Comparison of ENCODE assay signal across 8 cellular contexts in genomic region chr2:84958135-84959044, GRCh38. TPM values are rescaled to one million over a fixed set of nuclear protein-coding genes. Genes with fewer than 3 reads are reported as not detected.
DNase-seq lines count a peak whose midpoint lies in the region; ATAC-seq and TF ChIP-seq lines count a peak whose summit lies in the region.

No MANE protein-coding gene starts in this region.

- ATAC-seq in HG02642 (IDR thresholded peaks at IDR 0.05; ENCODE audit: poor library complexity, unreplicated experiment) = no peak

- H3K9me3 Mint-ChIP-seq in activated CD4-positive, alpha-beta memory T cell treated with anti-CD3 and anti-CD28 coated beads for 36 hours = no peaks in the 10 kb centered on the region
- no peaks in the 10 kb centered on the region for H3K9me3 Mint-ChIP-seq in activated CD4-positive, alpha-beta memory T cell treated with anti-CD3 and anti-CD28 coated beads, Interleukin-2, amount 10 ng/mL, durations not matched to agents 7 days and 5 days
- H3K9me3 Mint-ChIP-seq in nephron progenitor cell = no peaks in the 10 kb centered on the region

- no peak for DNase-seq in activated CD4-positive, alpha-beta memory T cell treated with anti-CD3 and anti-CD28 coated beads for 36 hours
- DNase-seq in activated CD4-positive, alpha-beta memory T cell treated with anti-CD3 and anti-CD28 coated beads, Interleukin-2, amount 10 ng/mL, durations not matched to agents 7 days and 5 days = no peak
- peak; percentile 86 for DNase-seq in NCI-H510A treated with DMSO at 0.1 percent for 48 hours (lab: John Stamatoyannopoulos, UW)
- peak; percentile 48 for DNase-seq in nephron progenitor cell
- DNase-seq in NCI-H446 treated with DMSO at 0.1 percent for 48 hours (lab: John Stamatoyannopoulos, UW) = no peak
- DNase-seq in activated CD4-positive, alpha-beta T cell treated with anti-CD3 and anti-CD28 coated beads for 4 hours = no peak

- peaks cover 20% of the 10 kb centered on the region for H3K4me1 Mint-ChIP-seq in activated CD4-positive, alpha-beta memory T cell treated with anti-CD3 and anti-CD28 coated beads for 36 hours (ENCODE audit: low read depth)
- H3K4me1 Mint-ChIP-seq in activated CD4-positive, alpha-beta memory T cell treated with anti-CD3 and anti-CD28 coated beads, Interleukin-2, amount 10 ng/mL, durations not matched to agents 7 days and 5 days = peaks cover 18% of the 10 kb centered on the region
- peaks cover 47% of the 10 kb centered on the region for H3K4me1 Mint-ChIP-seq in nephron progenitor cell

- CTCF ChIA-PET in activated CD4-positive, alpha-beta memory T cell treated with anti-CD3 and anti-CD28 coated beads for 36 hours (lab: Charles Lee) = interaction anchor here (1.1 to 2.1 kb wide), 2 partner anchors 33 to 60 kb away, joined by 3 to 4 read pairs; no protein-coding TSS in a partner anchor
- CTCF ChIA-PET in activated CD4-positive, alpha-beta memory T cell treated with anti-CD3 and anti-CD28 coated beads, Interleukin-2, amount 10 ng/mL, durations not matched to agents 7 days and 5 days (lab: Charles Lee) = interaction anchor here (0.7 to 1.0 kb wide), 2 partner anchors 12 to 32 kb away, joined by 3 to 5 read pairs; no protein-coding TSS in a partner anchor

- no peak for TF ChIP-seq CTCF in nephron progenitor cell (IDR thresholded peaks at IDR 0.05)

- peak overlapping the region; percentile 44 for H3K27ac Mint-ChIP-seq in activated CD4-positive, alpha-beta memory T cell treated with anti-CD3 and anti-CD28 coated beads for 36 hours
- no peak overlapping the region for H3K27ac Mint-ChIP-seq in activated CD4-positive, alpha-beta memory T cell treated with anti-CD3 and anti-CD28 coated beads, Interleukin-2, amount 10 ng/mL, durations not matched to agents 7 days and 5 days
- H3K27ac Mint-ChIP-seq in nephron progenitor cell = peak overlapping the region; percentile 93

- H3K36me3 ChIP-seq in endocrine pancreas (ENCODE audit: control insufficient read depth, insufficient read depth, low read length) = no peaks in the 10 kb centered on the region

- no peaks in the 10 kb centered on the region for H3K27me3 ChIP-seq in endocrine pancreas (ENCODE audit: control insufficient read depth, insufficient read depth, low read length)

- peaks cover 17% of the 10 kb centered on the region for H3K36me3 Mint-ChIP-seq in activated CD4-positive, alpha-beta memory T cell treated with anti-CD3 and anti-CD28 coated beads for 36 hours
- H3K36me3 Mint-ChIP-seq in activated CD4-positive, alpha-beta memory T cell treated with anti-CD3 and anti-CD28 coated beads, Interleukin-2, amount 10 ng/mL, durations not matched to agents 7 days and 5 days (ENCODE audit: low read depth) = peaks cover 44% of the 10 kb centered on the region
- H3K36me3 Mint-ChIP-seq in nephron progenitor cell (ENCODE audit: low read depth) = peaks cover 21% of the 10 kb centered on the region

- no peak overlapping the region for H3K4me3 ChIP-seq in endocrine pancreas (ENCODE audit: control insufficient read depth, insufficient read depth, low read length)

- no peaks in the 10 kb centered on the region for H3K9me3 ChIP-seq in endocrine pancreas (ENCODE audit: control insufficient read depth, low read length)

- peak overlapping the region; percentile 67 for H3K9ac ChIP-seq in endocrine pancreas (ENCODE audit: control insufficient read depth, insufficient read depth, low read length)

- POLR2A ChIA-PET in activated CD4-positive, alpha-beta memory T cell treated with anti-CD3 and anti-CD28 coated beads for 36 hours (lab: Charles Lee) = interaction anchor here (0.6 to 2.1 kb wide), 4 partner anchors 11 to 18 kb away, joined by 3 to 9 read pairs (median 6); no protein-coding TSS in a partner anchor
- POLR2A ChIA-PET in activated CD4-positive, alpha-beta memory T cell treated with anti-CD3 and anti-CD28 coated beads, Interleukin-2, amount 10 ng/mL, durations not matched to agents 7 days and 5 days (lab: Charles Lee) = interaction anchor here (3.9 to 5.9 kb wide), 3 partner anchors 11 to 18 kb away, joined by 24 to 46 read pairs (median 34); partner anchors contain the start of gene KCMF1

- no peaks in the 10 kb centered on the region for H3K4me1 ChIP-seq in endocrine pancreas (ENCODE audit: control insufficient read depth, insufficient read depth, low read length)

- H3K4me3 Mint-ChIP-seq in activated CD4-positive, alpha-beta memory T cell treated with anti-CD3 and anti-CD28 coated beads for 36 hours = no peak overlapping the region
- H3K4me3 Mint-ChIP-seq in activated CD4-positive, alpha-beta memory T cell treated with anti-CD3 and anti-CD28 coated beads, Interleukin-2, amount 10 ng/mL, durations not matched to agents 7 days and 5 days = no peak overlapping the region
- H3K4me3 Mint-ChIP-seq in nephron progenitor cell = peak overlapping the region; percentile 27

- H3K27me3 Mint-ChIP-seq in activated CD4-positive, alpha-beta memory T cell treated with anti-CD3 and anti-CD28 coated beads for 36 hours = no peaks in the 10 kb centered on the region
- no peaks in the 10 kb centered on the region for H3K27me3 Mint-ChIP-seq in activated CD4-positive, alpha-beta memory T cell treated with anti-CD3 and anti-CD28 coated beads, Interleukin-2, amount 10 ng/mL, durations not matched to agents 7 days and 5 days
- H3K27me3 Mint-ChIP-seq in nephron progenitor cell (ENCODE audit: low read depth, poor library complexity) = peaks cover 18% of the 10 kb centered on the region

- intact Hi-C loops in activated CD4-positive, alpha-beta memory T cell treated with anti-CD3 and anti-CD28 coated beads for 36 hours (cut with micrococcal nuclease) = no loop called here

RNA-seq across cellular contexts. Expression of gene KCMF1, which starts 12.6 kb away (rescaled TPM):
- total RNA-seq in activated CD4-positive, alpha-beta memory T cell treated with anti-CD3 and anti-CD28 coated beads for 36 hours = 10 to 100 TPM; 90.5 to 94.1 TPM
- 10 to 100 TPM; 87.0 to 92.9 TPM for total RNA-seq in activated CD4-positive, alpha-beta memory T cell treated with anti-CD3 and anti-CD28 coated beads, Interleukin-2, amount 10 ng/mL, durations not matched to agents 7 days and 5 days

RNA-seq across cellular contexts. Expression of gene TMSB10, which starts 52.9 kb away (rescaled TPM):
- total RNA-seq in activated CD4-positive, alpha-beta memory T cell treated with anti-CD3 and anti-CD28 coated beads for 36 hours = 1,000 to 10,000 TPM; 2,535 to 2,567 TPM
- total RNA-seq in activated CD4-positive, alpha-beta memory T cell treated with anti-CD3 and anti-CD28 coated beads, Interleukin-2, amount 10 ng/mL, durations not matched to agents 7 days and 5 days = 1,000 to 10,000 TPM; 5,686 to 5,768 TPM

Comparison
In these comparisons a context has a peak if more than half of its experiments do, and no peak if none do; other contexts are left out.
1. DNase-seq: peak in NCI-H510A treated with DMSO at 0.1 percent for 48 hours (single experiment) and nephron progenitor cell (single experiment); none in activated CD4-positive, alpha-beta memory T cell treated with anti-CD3 and anti-CD28 coated beads for 36 hours (single experiment), activated CD4-positive, alpha-beta memory T cell treated with anti-CD3 and anti-CD28 coated beads, Interleukin-2, amount 10 ng/mL, durations not matched to agents 7 days and 5 days (single experiment), NCI-H446 treated with DMSO at 0.1 percent for 48 hours (single experiment) and activated CD4-positive, alpha-beta T cell treated with anti-CD3 and anti-CD28 coated beads for 4 hours (0 of 2).